In the genomic region with DNA sequence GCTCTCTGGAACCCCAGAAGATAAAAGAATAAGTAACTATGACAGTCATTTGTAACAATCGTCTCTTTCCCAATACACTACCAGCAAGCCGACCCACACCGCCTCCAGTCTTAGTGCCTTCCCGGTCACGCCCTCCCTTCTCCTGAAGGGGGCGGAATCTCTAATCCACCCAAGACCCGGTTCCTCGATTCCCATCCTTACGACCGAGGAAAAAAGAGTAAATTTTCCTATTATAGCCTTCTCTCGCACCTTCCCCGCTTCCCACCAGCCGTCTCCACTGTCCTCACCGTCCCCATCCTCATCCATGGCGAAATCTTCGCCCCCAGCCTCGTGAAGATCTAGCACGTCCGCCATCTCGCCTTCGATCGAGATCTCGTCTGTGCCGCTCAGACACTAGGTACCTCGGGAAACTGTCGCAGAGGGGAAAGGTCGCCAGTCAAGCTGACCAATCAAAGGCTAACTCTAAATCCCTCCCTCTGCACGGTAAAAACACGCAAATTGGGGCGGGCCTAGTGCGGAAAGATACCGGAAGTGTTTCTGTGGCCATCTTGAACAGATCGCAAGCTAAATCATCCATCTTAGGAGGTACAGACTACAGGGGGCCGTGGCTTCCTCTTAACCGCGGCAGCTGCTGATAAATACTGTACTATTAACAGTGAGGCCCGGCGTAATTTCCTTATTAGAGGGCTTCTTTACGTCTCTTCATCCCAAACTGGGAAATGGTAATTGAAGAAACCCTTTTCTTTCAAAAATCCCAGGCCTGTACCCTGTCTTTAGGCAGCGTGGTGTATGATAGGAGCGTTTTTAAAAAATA, we compare ENCODE assay signal across 8 cellular contexts. TPM values are rescaled to one million over a fixed set of nuclear protein-coding genes. Genes with fewer than 3 reads are reported as not detected.
DNase-seq lines count a peak whose midpoint lies in the region; ATAC-seq and FAIRE-seq lines count a peak whose summit lies in the region.

Gene RBM8A (minus strand): TSS at position 412 of the 814 bp plus-strand sequence. CDS start 58 bp downstream, at position 354.

- peak within 1 kb of the TSS; percentile 87 to 97 (median 93) for H3K4me2 ChIP-seq in BLaER1 treated with 17β-estradiol and CSF1 and Interleukin-3, amounts not matched to agents 10 nM and 100 nM

- ATAC-seq in HG03457 (IDR thresholded peaks at IDR 0.05; ENCODE audit: unreplicated experiment), result peak; percentile 80
- ATAC-seq in activated CD4-positive, alpha-beta T cell treated with anti-CD3 and anti-CD28 coated beads for 36 hours, result peak; percentile 97

- peaks cover 0 to 14% (median 0%) of the 10 kb centered on the region in 11 experiments; a peak in 4 of 22 replicates for H4K20me1 ChIP-seq in BLaER1 treated with 17β-estradiol and CSF1 and Interleukin-3, amounts not matched to agents 10 nM and 100 nM

- CTCF ChIA-PET in activated CD4-positive, alpha-beta T cell treated with anti-CD3 and anti-CD28 coated beads for 36 hours (lab: Charles Lee), result interaction anchor here (0.6 to 2.3 kb wide), 20 partner anchors 9 to 237 kb away, joined by 3 to 17 read pairs (median 4); partner anchors contain the start of genes ANKRD34A, ITGA10, LIX1L and PEX11B

- peaks cover 23 to 36% (median 31%) of the 10 kb centered on the region in 11 experiments for H3K36me3 ChIP-seq in BLaER1 treated with 17β-estradiol and CSF1 and Interleukin-3, amounts not matched to agents 10 nM and 100 nM

- H3K9me3 Mint-ChIP-seq in activated CD4-positive, alpha-beta T cell treated with anti-CD3 and anti-CD28 coated beads for 36 hours (ENCODE audit: low read depth), result no peaks in the 10 kb centered on the region

- no peaks in the 10 kb centered on the region for H3K27me3 Mint-ChIP-seq in activated CD4-positive, alpha-beta T cell treated with anti-CD3 and anti-CD28 coated beads for 36 hours

- no peak within 1 kb of the TSS for H3K4me3 Mint-ChIP-seq in activated CD4-positive, alpha-beta T cell treated with anti-CD3 and anti-CD28 coated beads for 36 hours

- H3K4me1 Mint-ChIP-seq in activated CD4-positive, alpha-beta T cell treated with anti-CD3 and anti-CD28 coated beads for 36 hours, result peaks cover 28% of the 10 kb centered on the region

- POLR2A ChIA-PET in activated CD4-positive, alpha-beta T cell treated with anti-CD3 and anti-CD28 coated beads for 36 hours (lab: Charles Lee), result interaction anchor here (0.8 to 5.3 kb wide), 13 partner anchors 9 to 124 kb away, joined by 3 to 43 read pairs (median 8); partner anchors contain the start of genes ANKRD34A, LIX1L, PEX11B and PIAS3

- FAIRE-seq in GM19239 (lab: Jason Lieb, UNC), result peak; percentile 96
- FAIRE-seq in colon (lab: Jason Lieb, UNC), result peak; percentile 10

- H3K9me3 ChIP-seq in BLaER1 treated with 17β-estradiol and CSF1 and Interleukin-3, amounts not matched to agents 10 nM and 100 nM (replicated peaks in 1 of 11), result no peaks in the 10 kb centered on the region

- H3K27ac ChIP-seq in BLaER1 treated with 17β-estradiol and CSF1 and Interleukin-3, amounts not matched to agents 10 nM and 100 nM, result peak within 1 kb of the TSS; percentile 94 to 100 (median 96)

- intact Hi-C loops in activated CD4-positive, alpha-beta T cell treated with anti-CD3 and anti-CD28 coated beads for 36 hours (cut with DNase I, micrococcal nuclease), result loop anchor here (1.0 to 5.0 kb wide), 12 partner anchors 9 to 110 kb away; partner anchors contain the start of genes ANKRD34A (in 2 of the 2), PEX11B (in 2 of the 2), PIAS3 (in 2 of the 2) and POLR3GL (in 2 of the 2)

- DNase-seq in GM19239 (ENCODE audit: insufficient read length, low spot score) (peak; percentile 69), NCI-H524 (lab: John Stamatoyannopoulos, UW) (peak; percentile 95 to 98), kidney tubule cell (ENCODE audit: low spot score) (peak; percentile 98)
- DNase-seq in activated CD4-positive, alpha-beta T cell treated with anti-CD3 and anti-CD28 coated beads for 36 hours, result peak; percentile 96
- peak; percentile 75 to 90 (median 80) for DNase-seq in stimulated activated CD4-positive, alpha-beta T cell treated with anti-CD3 and anti-CD28 coated beads, Interleukin-1b, Interleukin-23, amount 100 ng/mL, for 24 hours (ENCODE audit: low read depth in 4 of 4, low spot score in 1 of 4)

- peak within 1 kb of the TSS; percentile 74 to 94 (median 80) for H3K4me3 ChIP-seq in BLaER1 treated with 17β-estradiol and CSF1 and Interleukin-3, amounts not matched to agents 10 nM and 100 nM

- H3K9ac ChIP-seq in BLaER1 treated with 17β-estradiol and CSF1 and Interleukin-3, amounts not matched to agents 10 nM and 100 nM, result peak within 1 kb of the TSS; percentile 90 to 99 (median 94)

- peaks cover 18 to 32% (median 24%) of the 10 kb centered on the region in 10 experiments for H3K4me1 ChIP-seq in BLaER1 treated with 17β-estradiol and CSF1 and Interleukin-3, amounts not matched to agents 10 nM and 100 nM

- no peaks in the 10 kb centered on the region for H3K27me3 ChIP-seq in BLaER1 treated with 17β-estradiol and CSF1 and Interleukin-3, amounts not matched to agents 10 nM and 100 nM

- peaks cover 18% of the 10 kb centered on the region for H3K36me3 Mint-ChIP-seq in activated CD4-positive, alpha-beta T cell treated with anti-CD3 and anti-CD28 coated beads for 36 hours (ENCODE audit: low read depth)

- no peak within 1 kb of the TSS for H3K27ac Mint-ChIP-seq in activated CD4-positive, alpha-beta T cell treated with anti-CD3 and anti-CD28 coated beads for 36 hours

RNA-seq across cellular contexts. Expression of gene RBM8A, which starts in this region (rescaled TPM):
- total RNA-seq in activated CD4-positive, alpha-beta T cell treated with anti-CD3 and anti-CD28 coated beads for 36 hours, result 100 to 1,000 TPM; 293 to 330 TPM

Comparison
In these comparisons a context has a peak if more than half of its experiments do, and no peak if none do; other contexts are left out.
1. Peak in every context shown above with its lines: DNase-seq, ATAC-seq, H3K4me3 ChIP-seq and H3K27ac ChIP-seq.